ENCODE assay signal across 10 cellular contexts in genomic region chr11:2390871-2391662, GRCh38. TPM values are rescaled to one million over a fixed set of nuclear protein-coding genes. Genes with fewer than 3 reads are reported as not detected.
A peak's percentile ranks its signal among the peaks of the same experiment; 100 is the strongest.
DNase-seq lines count a peak whose midpoint lies in the region; ATAC-seq, FAIRE-seq and TF ChIP-seq lines count a peak whose summit lies in the region.
"Had no signal": no experiment of that assay in that cellular context is flagged by ENCODE, and none has a peak within 500 bp of the region (broad histone marks: within the 10 kb centered on the region; RNA-seq: fewer than 3 reads in every experiment).

No MANE protein-coding gene starts in this region.

- H3K27me3 ChIP-seq in brain microvascular endothelial cell (replicated peaks) (no peaks in the 10 kb centered on the region), left lung (no peaks in the 10 kb centered on the region)
- no peaks in the 10 kb centered on the region for H3K27me3 ChIP-seq in effector memory CD4-positive, alpha-beta T cell (replicated peaks; ENCODE audit: control insufficient read depth, insufficient read depth, low read length, poor library complexity, severe bottlenecking)

- intact Hi-C loops in left lung (cut with DNase I), result no loop called here

- in situ Hi-C loops in brain microvascular endothelial cell (cut with HindIII; ENCODE audit: low pct_ligation_motif_present, low sequenced_read_pairs), result no loop called here
- in situ Hi-C loops in KBM-7 (cut with MboI; ENCODE audit: low pct_unique_long_range_greater_than_20kb, low sequenced_read_pairs), result no loop called here

- CTCF ChIA-PET in A549 (lab: Yijun Ruan, JAX), result interaction anchor here (1.2 to 3.7 kb wide), 4 partner anchors 9 to 85 kb away, joined by 3 to 16 read pairs (median 14); partner anchors contain the start of gene TSSC4

- DNase-seq in A549 (ENCODE audit: low read depth in 1 of 2, low spot score in 1 of 2), result peak; percentile 31 to 44
- DNase-seq in brain microvascular endothelial cell, result peak; percentile 36
- DNase-seq in left lung, result no peak
- no peak for DNase-seq in inferior parietal cortex (ENCODE audit: extremely low spot score)
- DNase-seq in KBM-7, result no peak
- no peak for DNase-seq in effector memory CD4-positive, alpha-beta T cell
- DNase-seq: Caco-2 had no signal

- TF ChIP-seq POLR2A in A549 (IDR thresholded peaks at IDR 0.05; ENCODE audit: low read length), result no peak

- 82% methylated on average over 12 of the region's 16 CpGs for WGBS in A549 (ENCODE audit: missing lambda C conversion rate)

- TF ChIP-seq CTCF in A549 (IDR thresholded peaks at IDR 0.05) (no peak), brain microvascular endothelial cell (IDR thresholded peaks at IDR 0.05; ENCODE audit: low read depth, low read length, missing control alignments) (no peak), left lung (IDR thresholded peaks at IDR 0.05) (no peak)

- ATAC-seq in A549 (peak; percentile 17 to 60; a peak in 4 of 6 replicates), left lung (peak; percentile 12), GM18498 (IDR thresholded peaks at IDR 0.05; ENCODE audit: unreplicated experiment) (no peak)

- no peak for TF ChIP-seq EP300 in A549 (IDR thresholded peaks at IDR 0.05)
- TF ChIP-seq EP300 in Ishikawa (IDR thresholded peaks at IDR 0.05; ENCODE audit: borderline replicate concordance), result peak; percentile 45; the same call in 1 of the 2 replicates

- H3K36me3 ChIP-seq in brain microvascular endothelial cell (replicated peaks) (peaks cover 39% of the 10 kb centered on the region), left lung (peaks cover 0 to 60% of the 10 kb centered on the region in 2 donors)
- peaks cover 48% of the 10 kb centered on the region for H3K36me3 ChIP-seq in effector memory CD4-positive, alpha-beta T cell (ENCODE audit: control insufficient read depth, insufficient read depth, low read length)

- H3K27ac ChIP-seq in A549 (peak overlapping the region in 1 of 2 experiments; percentile 70; a peak in 4 of 6 replicates), brain microvascular endothelial cell (no peak overlapping the region), left lung (peak overlapping the region in 1 of 2 donors; percentile 57)
- H3K27ac ChIP-seq in effector memory CD4-positive, alpha-beta T cell (ENCODE audit: insufficient read depth, low read length, poor library complexity, severe bottlenecking), result no peak overlapping the region

- POLR2A ChIA-PET in A549 (lab: Yijun Ruan, JAX), result interaction anchor here (0.7 to 2.7 kb wide), 4 partner anchors 9 to 630 kb away, joined by 3 to 9 read pairs (median 6); partner anchors contain the start of genes CD81 and TSSC4

- FAIRE-seq in A549 (lab: Jason Lieb, UNC), result no peak
- FAIRE-seq: endometrium had no signal

- H3K4me3 ChIP-seq in A549, result no peak overlapping the region
- H3K4me3 ChIP-seq in brain microvascular endothelial cell (ENCODE audit: low read depth, low read length), result no peak overlapping the region
- H3K4me3 ChIP-seq in left lung, result no peak overlapping the region
- H3K4me3 ChIP-seq in effector memory CD4-positive, alpha-beta T cell (ENCODE audit: insufficient read depth, low read depth, low read length, poor library complexity, severe bottlenecking), result no peak overlapping the region

- TF ChIP-seq RAD21 in A549 (conservative IDR thresholded peaks at IDR 0.05 in 1 of 2, IDR thresholded peaks at IDR 0.05 in 1 of 2), result no peak
- no peak for TF ChIP-seq RAD21 in Ishikawa (IDR thresholded peaks at IDR 0.05; ENCODE audit: low read depth)

- H3K4me1 ChIP-seq in A549 (peaks cover 24% of the 10 kb centered on the region), left lung (peaks cover 38 to 54% of the 10 kb centered on the region in 2 donors)
- peaks cover 28% of the 10 kb centered on the region for H3K4me1 ChIP-seq in effector memory CD4-positive, alpha-beta T cell (ENCODE audit: control insufficient read depth, insufficient read depth, low read length, poor library complexity, severe bottlenecking)

- H3K9me3 ChIP-seq in A549, result no peaks in the 10 kb centered on the region
- no peaks in the 10 kb centered on the region for H3K9me3 ChIP-seq in left lung
- no peaks in the 10 kb centered on the region for H3K9me3 ChIP-seq in effector memory CD4-positive, alpha-beta T cell (ENCODE audit: control insufficient read depth, low read length)
- H3K9me3 ChIP-seq: Caco-2 had no signal

- peak overlapping the region; percentile 23; the same call in 1 of the 3 replicates for H3K4me2 ChIP-seq in A549

TF ChIP-seq in A549, 52 proteins besides CTCF, POLR2A, EP300 and RAD21 (continues in another document):
- TF ChIP-seq HOXB13 (CRISPR knock-in tag; IDR thresholded peaks at IDR 0.05; ENCODE audit: low read depth) (no peak), ELK1 (IDR thresholded peaks at IDR 0.05; ENCODE audit: low read depth, low read length) (no peak)
- TF ChIP-seq, protein P1, sequence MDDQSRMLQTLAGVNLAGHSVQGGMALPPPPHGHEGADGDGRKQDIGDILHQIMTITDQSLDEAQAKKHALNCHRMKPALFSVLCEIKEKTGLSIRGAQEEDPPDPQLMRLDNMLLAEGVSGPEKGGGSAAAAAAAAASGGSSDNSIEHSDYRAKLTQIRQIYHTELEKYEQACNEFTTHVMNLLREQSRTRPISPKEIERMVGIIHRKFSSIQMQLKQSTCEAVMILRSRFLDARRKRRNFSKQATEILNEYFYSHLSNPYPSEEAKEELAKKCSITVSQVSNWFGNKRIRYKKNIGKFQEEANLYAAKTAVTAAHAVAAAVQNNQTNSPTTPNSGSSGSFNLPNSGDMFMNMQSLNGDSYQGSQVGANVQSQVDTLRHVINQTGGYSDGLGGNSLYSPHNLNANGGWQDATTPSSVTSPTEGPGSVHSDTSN (IDR thresholded peaks at IDR 0.05), result no peak

TF ChIP-seq in Ishikawa, 13 proteins besides CTCF, POLR2A, EP300 and RAD21 (continues in another document):
- no peak for TF ChIP-seq TAF1 (IDR thresholded peaks at IDR 0.05; ENCODE audit: low read depth)
- no peak for TF ChIP-seq REST (IDR thresholded peaks at IDR 0.05; ENCODE audit: low read depth)
- TF ChIP-seq YY1 (IDR thresholded peaks at IDR 0.05; ENCODE audit: low read depth), result no peak
- TF ChIP-seq EGR1 (IDR thresholded peaks at IDR 0.05), result no peak
- no peak for TF ChIP-seq NFIC (IDR thresholded peaks at IDR 0.05)
- TF ChIP-seq FOXM1 (IDR thresholded peaks at IDR 0.05; ENCODE audit: borderline replicate concordance, low read depth), result no peak
- no peak for TF ChIP-seq CREB1 (IDR thresholded peaks at IDR 0.05; ENCODE audit: low read depth)
- TF ChIP-seq ZBTB7A (IDR thresholded peaks at IDR 0.05; ENCODE audit: low read depth), result no peak

RNA-seq across cellular contexts. Expression of gene TSSC4, which starts 9.5 kb away (rescaled TPM):
- polyA plus RNA-seq in A549 (2011; rRNA removed) (21.8 and 22.2 TPM in 2 replicates), A549 (2017; fragmentation: RNase III; extraction: RNeasy Plus Mini Kit Qiagen cat#74134 plus additional on column Dnase treatment) (45.1 to 45.8 TPM (median 45.5 TPM) in 3 replicates)
- 52.7 and 64.5 TPM in 2 replicates for polyA plus RNA-seq in A549 (2012; cell fraction: cytosol; rRNA removed)
- polyA plus RNA-seq in A549 (2012; cell fraction: nucleus; rRNA removed), result 72.1 and 98.1 TPM in 2 replicates
- 19.4 and 28.2 TPM in 2 replicates for polyA minus RNA-seq in A549 (2011; rRNA and poly(A)+ RNA removed)
- 10 to 100 TPM; 35.3 to 47.6 TPM for total RNA-seq in left lung

RNA-seq across cellular contexts. Expression of gene CD81, which starts 14.0 kb away (rescaled TPM):
- polyA plus RNA-seq in A549 (2011; rRNA removed), result 125 and 160 TPM in 2 replicates
- 315 and 426 TPM in 2 replicates for polyA plus RNA-seq in A549 (2012; cell fraction: cytosol; rRNA removed)
- polyA plus RNA-seq in A549 (2012; cell fraction: nucleus; rRNA removed), result 579 and 616 TPM in 2 replicates
- polyA plus RNA-seq in A549 (2017; fragmentation: RNase III; extraction: RNeasy Plus Mini Kit Qiagen cat#74134 plus additional on column Dnase treatment), result 247 to 256 TPM (median 251 TPM) in 3 replicates
- 300 and 345 TPM in 2 replicates for polyA minus RNA-seq in A549 (2011; rRNA and poly(A)+ RNA removed)
- 100 to 1,000 TPM; 641 to 754 TPM for total RNA-seq in left lung

RNA-seq across cellular contexts. Expression of gene TRPM5, which starts 53.2 kb away (rescaled TPM):
- polyA plus RNA-seq in A549 (2011; rRNA removed) (not detected in 2 replicates), A549 (2017; fragmentation: RNase III; extraction: RNeasy Plus Mini Kit Qiagen cat#74134 plus additional on column Dnase treatment) (not detected in 3 replicates)
- polyA plus RNA-seq in A549 (2012; cell fraction: cytosol; rRNA removed), result not detected in 2 replicates
- 0.01 TPM in 1 of 2 replicates, not detected in the other for polyA plus RNA-seq in A549 (2012; cell fraction: nucleus; rRNA removed)
- not detected in 2 replicates for polyA minus RNA-seq in A549 (2011; rRNA and poly(A)+ RNA removed)
- not detected for total RNA-seq in left lung
- total RNA-seq: Caco-2 had no signal

RNA-seq across cellular contexts. Expression of gene KCNQ1, which starts 53.7 kb away (rescaled TPM):
- polyA plus RNA-seq in A549 (2011; rRNA removed) (0.17 and 0.26 TPM in 2 replicates), A549 (2017; fragmentation: RNase III; extraction: RNeasy Plus Mini Kit Qiagen cat#74134 plus additional on column Dnase treatment) (0.12 to 0.14 TPM (median 0.13 TPM) in 3 replicates)
- 0.05 and 0.14 TPM in 2 replicates for polyA plus RNA-seq in A549 (2012; cell fraction: cytosol; rRNA removed)
- polyA plus RNA-seq in A549 (2012; cell fraction: nucleus; rRNA removed), result 0.09 and 0.49 TPM in 2 replicates
- polyA minus RNA-seq in A549 (2011; rRNA and poly(A)+ RNA removed), result 0.15 TPM in 1 of 2 replicates, not detected in the other
- 10 to 100 TPM; 33.7 to 37.7 TPM for total RNA-seq in left lung

Comparison
In these comparisons a context has a peak if more than half of its experiments do, and no peak if none do; other contexts are left out.
1. DNase-seq: peak in A549 (2 of 2) and brain microvascular endothelial cell (single experiment); none in left lung (0 of 2), inferior parietal cortex (single experiment), KBM-7 (single experiment) and effector memory CD4-positive, alpha-beta T cell (0 of 3).